1 cellular context compared by ENCODE assay signal in genomic region chr7:153642989-153643388, GRCh38.
TF ChIP-seq lines count a peak whose summit lies in the region.

No MANE protein-coding gene starts in this region.

TF ChIP-seq in K562, 482 proteins besides CTCF, POLR2A, EP300 and RAD21:
- TF ChIP-seq ZFP1 (CRISPR knock-in tag; IDR thresholded peaks at IDR 0.05) (peak; percentile 93), CREB5 (CRISPR knock-in tag; IDR thresholded peaks at IDR 0.05) (no peak), NFRKB (IDR thresholded peaks at IDR 0.05; ENCODE audit: low read depth) (no peak), MAX (CRISPR knock-in tag; IDR thresholded peaks at IDR 0.05) (no peak)
